In the genomic region with DNA sequence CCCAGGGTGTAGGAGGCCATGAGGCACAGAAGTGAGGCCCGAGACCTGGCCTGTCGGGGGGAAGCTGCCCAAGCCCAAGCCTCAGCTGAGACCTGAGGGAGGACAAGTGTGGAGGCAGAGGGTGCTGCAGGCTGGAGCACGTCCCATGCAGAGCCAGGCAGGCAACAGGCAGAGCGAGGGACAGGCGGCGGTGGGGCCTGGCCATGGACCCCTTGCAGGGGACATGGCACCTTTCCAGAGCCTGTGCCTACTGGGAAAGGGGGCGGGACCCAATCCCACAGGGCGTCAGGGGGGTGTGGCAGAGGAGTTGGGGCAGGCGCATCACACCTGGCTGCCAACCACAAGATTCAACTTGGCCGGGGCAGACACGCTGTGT, we compare ENCODE assay signal across 26 cellular contexts. TPM values are rescaled to one million over a fixed set of nuclear protein-coding genes. Genes with fewer than 3 reads are reported as not detected.
DNase-seq lines count a peak whose midpoint lies in the region; ATAC-seq, FAIRE-seq and TF ChIP-seq lines count a peak whose summit lies in the region.
"Had no signal": no experiment of that assay in that cellular context is flagged by ENCODE, and none has a peak within 500 bp of the region (broad histone marks: within the 10 kb centered on the region; RNA-seq: fewer than 3 reads in every experiment).

No MANE protein-coding gene starts in this region.

- H3K36me3 ChIP-seq in kidney (ENCODE audit: control insufficient read depth in 1 of 2, insufficient read depth in 2 of 2, low read length in 2 of 2) (no peaks in the 10 kb centered on the region), psoas muscle (ENCODE audit: insufficient read depth in 1 of 2, low read depth in 1 of 2) (peaks cover 0 to 7% of the 10 kb centered on the region in 2 donors)
- H3K36me3 ChIP-seq: WERI-Rb-1 had no signal

- H3K27ac ChIP-seq in kidney (ENCODE audit: low read depth in 2 of 2, low read length in 2 of 2) (no peak overlapping the region), psoas muscle (peak overlapping the region; percentile 93), caudate nucleus (ENCODE audit: low read depth, low read length) (no peak overlapping the region)
- H3K27ac ChIP-seq: WERI-Rb-1 had no signal

- H3K9ac ChIP-seq in kidney (ENCODE audit: low read length in 2 of 2), result no peak overlapping the region
- H3K9ac ChIP-seq: SK-N-SH had no signal

- no peaks in the 10 kb centered on the region for H3K9me3 Mint-ChIP-seq in activated T-cell treated with anti-CD3 and anti-CD28 coated beads, Interleukin-2, amount 50 U/mL, for 4 hours
- H3K9me3 Mint-ChIP-seq in activated T-helper 17 cell treated with anti-CD3 and anti-CD28 coated beads, Interleukin-2, amount 50 U/mL, for 72 hours, result no peaks in the 10 kb centered on the region

- H3K27me3 Mint-ChIP-seq in activated T-cell treated with anti-CD3 and anti-CD28 coated beads, Interleukin-2, amount 50 U/mL, for 4 hours (ENCODE audit: low read depth), result no peaks in the 10 kb centered on the region
- H3K27me3 Mint-ChIP-seq in activated T-helper 17 cell treated with anti-CD3 and anti-CD28 coated beads, Interleukin-2, amount 50 U/mL, for 72 hours, result no peaks in the 10 kb centered on the region
- H3K27me3 Mint-ChIP-seq: activated CD8-positive, alpha-beta memory T cell treated with anti-CD3 and anti-CD28 coated beads, Interleukin-2, amount 10 ng/mL, durations not matched to agents 7 days and 5 days had no signal

- WGBS in psoas muscle, 3 donors, result 58 to 79% (median 62%) methylated on average over 10 to 11 of the region's 11 CpGs

- H3K4me3 ChIP-seq in kidney (ENCODE audit: low read length in 2 of 2) (no peak overlapping the region), psoas muscle (no peak overlapping the region)

- peaks cover 50% of the 10 kb centered on the region for H3K4me1 Mint-ChIP-seq in activated T-cell treated with anti-CD3 and anti-CD28 coated beads, Interleukin-2, amount 50 U/mL, for 4 hours (ENCODE audit: low read depth)
- H3K4me1 Mint-ChIP-seq in activated T-helper 17 cell treated with anti-CD3 and anti-CD28 coated beads, Interleukin-2, amount 50 U/mL, for 72 hours, result peaks cover 22% of the 10 kb centered on the region

- H3K27ac Mint-ChIP-seq in activated T-helper 17 cell treated with anti-CD3 and anti-CD28 coated beads, Interleukin-2, amount 50 U/mL, for 72 hours, result peak overlapping the region; percentile 95

- no peaks in the 10 kb centered on the region for H3K27me3 ChIP-seq in psoas muscle (ENCODE audit: insufficient read depth in 3 of 3, low read length in 2 of 3)

- no peaks in the 10 kb centered on the region for H3K36me3 Mint-ChIP-seq in activated T-cell treated with anti-CD3 and anti-CD28 coated beads, Interleukin-2, amount 50 U/mL, for 4 hours (ENCODE audit: insufficient read depth)
- H3K36me3 Mint-ChIP-seq in activated T-helper 17 cell treated with anti-CD3 and anti-CD28 coated beads, Interleukin-2, amount 50 U/mL, for 72 hours (ENCODE audit: low read depth), result no peaks in the 10 kb centered on the region
- H3K36me3 Mint-ChIP-seq: activated CD8-positive, alpha-beta memory T cell treated with anti-CD3 and anti-CD28 coated beads, Interleukin-2, amount 10 ng/mL, durations not matched to agents 7 days and 5 days had no signal

- TF ChIP-seq CTCF in kidney (IDR thresholded peaks at IDR 0.05; ENCODE audit: borderline replicate concordance, extremely low read depth, insufficient read depth) (no peak), psoas muscle (IDR thresholded peaks at IDR 0.05) (no peak)

- H3K4me1 ChIP-seq in kidney (ENCODE audit: control insufficient read depth in 1 of 2, insufficient read depth in 1 of 2, low read depth in 1 of 2, low read length in 2 of 2) (peaks cover 4 to 12% of the 10 kb centered on the region in 2 donors), psoas muscle (peaks cover 3% of the 10 kb centered on the region)

- H3K9me3 ChIP-seq in kidney (ENCODE audit: control insufficient read depth in 1 of 2, low read length in 2 of 2) (no peaks in the 10 kb centered on the region), psoas muscle (no peaks in the 10 kb centered on the region)
- H3K9me3 ChIP-seq: SK-N-SH had no signal

- intact Hi-C loops in kidney (cut with DNase I), result no loop called here
- intact Hi-C loops in psoas muscle (cut with DNase I), result loop anchor here in 1 of 2 donors (10.0 kb wide), 1 partner anchor 72 kb away; a partner anchor contains a TSS

- FAIRE-seq in kidney (lab: Jason Lieb, UNC), result no peak
- FAIRE-seq: endometrium, GM12891 had no signal

- peak overlapping the region; percentile 57 for H3K4me3 Mint-ChIP-seq in activated T-cell treated with anti-CD3 and anti-CD28 coated beads, Interleukin-2, amount 50 U/mL, for 4 hours
- peak overlapping the region; percentile 79 for H3K4me3 Mint-ChIP-seq in activated T-helper 17 cell treated with anti-CD3 and anti-CD28 coated beads, Interleukin-2, amount 50 U/mL, for 72 hours
- H3K4me3 Mint-ChIP-seq: activated CD8-positive, alpha-beta memory T cell treated with anti-CD3 and anti-CD28 coated beads, Interleukin-2, amount 10 ng/mL, durations not matched to agents 7 days and 5 days had no signal

- no peak for DNase-seq in activated T-cell treated with anti-CD3 and anti-CD28 coated beads, Interleukin-2, amount 50 U/mL, for 4 hours
- DNase-seq in activated T-cell treated with anti-CD3 and anti-CD28 coated beads, Interleukin-2, amount 50 U/mL, for 1 hour, result no peak
- DNase-seq in kidney (peak; percentile 60), psoas muscle (peak; percentile 20 to 58), DMS79 (lab: John Stamatoyannopoulos, UW) (no peak), caudate nucleus (lab: John Stamatoyannopoulos, UW) (no peak)
- DNase-seq: activated CD8-positive, alpha-beta memory T cell treated with anti-CD3 and anti-CD28 coated beads, Interleukin-2, amount 10 ng/mL, durations not matched to agents 7 days and 5 days; activated naive CD4-positive, alpha-beta T cell treated with anti-CD3 and anti-CD28 coated beads, Interleukin-2, amount 50 U/mL, for 16 hours; cerebellar nuclear complex; COR-L47; foreskin melanocyte; NCI-H2029; NCI-H510A treated with DMSO at 0.1 percent for 48 hours; PC-3; SK-N-SH; stimulated activated naive CD8-positive, alpha-beta T cell treated with anti-CD3 and anti-CD28 coated beads, Interleukin-15, Interleukin-2, amounts not matched to agents 100 U/mL and 50 U/mL, for 24 hours; WERI-Rb-1 had no signal

- no peak for ATAC-seq in activated T-cell treated with anti-CD3 and anti-CD28 coated beads, Interleukin-2, amount 50 U/mL, for 4 hours
- no peak for ATAC-seq in activated T-helper 17 cell treated with anti-CD3 and anti-CD28 coated beads, Interleukin-2, amount 50 U/mL, for 72 hours (replicated peaks)
- ATAC-seq in psoas muscle (peak in 2 of 4 donors; percentile 1 to 2), HG03039 (IDR thresholded peaks at IDR 0.05; ENCODE audit: unreplicated experiment) (no peak)
- ATAC-seq: activated CD8-positive, alpha-beta memory T cell treated with anti-CD3 and anti-CD28 coated beads, Interleukin-2, amount 10 ng/mL, durations not matched to agents 7 days and 5 days; PC-3; stimulated activated naive CD8-positive, alpha-beta T cell treated with anti-CD3 and anti-CD28 coated beads, Interleukin-15, Interleukin-2, amounts not matched to agents 100 U/mL and 50 U/mL, for 24 hours had no signal

RNA-seq across cellular contexts. Expression of a gene that starts 4.3 kb away (rescaled TPM):
- not detected for total RNA-seq in activated T-cell treated with anti-CD3 and anti-CD28 coated beads, Interleukin-2, amount 50 U/mL, for 4 hours
- total RNA-seq in activated T-helper 17 cell treated with anti-CD3 and anti-CD28 coated beads, Interleukin-2, amount 50 U/mL, for 72 hours, result not detected
- total RNA-seq in kidney (1.3 TPM), psoas muscle (1,000 to 10,000 TPM in 3 of 4 donors, 100 to 1,000 TPM in 1; 985 to 3,047 (median 2,750) TPM)
- polyA plus RNA-seq in kidney (ENCODE audit: insufficient read depth, low read depth, low replicate concordance) (not detected), psoas muscle (1,000 to 10,000 TPM; 1,614 to 6,537 (median 3,259) TPM)
- total RNA-seq: A673, H4, HT1080 had no signal
- polyA plus RNA-seq: SK-N-SH had no signal

RNA-seq across cellular contexts. Expression of a gene that starts 8.3 kb away (rescaled TPM):
- total RNA-seq in activated T-cell treated with anti-CD3 and anti-CD28 coated beads, Interleukin-2, amount 50 U/mL, for 4 hours, result not detected
- total RNA-seq in activated T-helper 17 cell treated with anti-CD3 and anti-CD28 coated beads, Interleukin-2, amount 50 U/mL, for 72 hours, result not detected
- total RNA-seq in kidney (1.7 TPM), psoas muscle (under 1 TPM in 1 of 4 donors, not detected in 3; 0.28 TPM)
- polyA plus RNA-seq in kidney (ENCODE audit: insufficient read depth, low read depth, low replicate concordance) (1.2 TPM), psoas muscle (under 1 TPM in 2 of 3 donors, not detected in 1; 0.04 to 0.06 TPM)
- total RNA-seq: A673; activated CD8-positive, alpha-beta memory T cell treated with anti-CD3 and anti-CD28 coated beads, Interleukin-2, amount 10 ng/mL, durations not matched to agents 7 days and 5 days; H4; HT1080; mesenteric fat pad had no signal
- polyA plus RNA-seq: SK-N-SH had no signal

RNA-seq across cellular contexts. Expression of a gene that starts 9.8 kb away (rescaled TPM):
- 10 to 100 TPM; 34.6 to 71.7 (median 60.6) TPM for total RNA-seq in activated T-cell treated with anti-CD3 and anti-CD28 coated beads, Interleukin-2, amount 50 U/mL, for 4 hours
- total RNA-seq in activated T-helper 17 cell treated with anti-CD3 and anti-CD28 coated beads, Interleukin-2, amount 50 U/mL, for 72 hours, result 100 to 1,000 TPM; 328 to 423 TPM
- total RNA-seq in kidney, result 26.1 TPM
- 8.4 TPM for polyA plus RNA-seq in kidney (ENCODE audit: insufficient read depth, low read depth, low replicate concordance)
- total RNA-seq in psoas muscle, result 10 to 100 TPM; 14.4 to 27.1 (median 19.1) TPM
- 10 to 100 TPM in 1 of 3 donors, 1 to 10 TPM in 2; 7.5 to 11.5 (median 9.4) TPM for polyA plus RNA-seq in psoas muscle
- total RNA-seq: A673, PC-3 had no signal

RNA-seq across cellular contexts. Expression of a gene that starts 48.6 kb away (rescaled TPM):
- under 1 TPM in 2 of 3 donors, not detected in 1; 0.08 to 0.20 TPM for total RNA-seq in activated T-cell treated with anti-CD3 and anti-CD28 coated beads, Interleukin-2, amount 50 U/mL, for 4 hours
- total RNA-seq in activated T-helper 17 cell treated with anti-CD3 and anti-CD28 coated beads, Interleukin-2, amount 50 U/mL, for 72 hours, result under 1 TPM in 1 of 2 donors, not detected in 1; 0.11 TPM
- total RNA-seq in kidney (not detected), psoas muscle (1 to 10 TPM; 1.6 to 8.9 (median 2.4) TPM)
- polyA plus RNA-seq in kidney (ENCODE audit: insufficient read depth, low read depth, low replicate concordance) (not detected), psoas muscle (under 1 TPM; 0.16 to 1.00 (median 0.61) TPM)
- total RNA-seq: A673; activated CD8-positive, alpha-beta memory T cell treated with anti-CD3 and anti-CD28 coated beads, Interleukin-2, amount 10 ng/mL, durations not matched to agents 7 days and 5 days; H4; HT1080; mesenteric fat pad; PC-3; urinary bladder had no signal
- polyA plus RNA-seq: SK-N-SH had no signal

Comparison
In these comparisons a context has a peak if more than half of its experiments do, and no peak if none do; other contexts are left out.
1. DNase-seq: peak in kidney (single experiment) and psoas muscle (2 of 2); none in activated T-cell treated with anti-CD3 and anti-CD28 coated beads, Interleukin-2, amount 50 U/mL, for 4 hours (single experiment), activated T-cell treated with anti-CD3 and anti-CD28 coated beads, Interleukin-2, amount 50 U/mL, for 1 hour (single experiment), DMS79 (single experiment) and caudate nucleus (0 of 61).
2. RNA of a gene that starts 4.3 kb away (total RNA-seq): 985 to 3,047 TPM in psoas muscle; 1.3 TPM in kidney (single experiment), not detected in activated T-cell treated with anti-CD3 and anti-CD28 coated beads, Interleukin-2, amount 50 U/mL, for 4 hours and not detected in activated T-helper 17 cell treated with anti-CD3 and anti-CD28 coated beads, Interleukin-2, amount 50 U/mL, for 72 hours; every median in the first group is over 100 times any median in the second.
3. RNA of a gene that starts 9.8 kb away (total RNA-seq): 328 to 423 TPM in activated T-helper 17 cell treated with anti-CD3 and anti-CD28 coated beads, Interleukin-2, amount 50 U/mL, for 72 hours; 34.6 to 71.7 TPM in activated T-cell treated with anti-CD3 and anti-CD28 coated beads, Interleukin-2, amount 50 U/mL, for 4 hours, 26.1 TPM in kidney (single experiment) and 14.4 to 27.1 TPM in psoas muscle; every median in the first group is over 4 times any median in the second.